39 cellular contexts compared by ENCODE assay signal in the genomic region with DNA sequence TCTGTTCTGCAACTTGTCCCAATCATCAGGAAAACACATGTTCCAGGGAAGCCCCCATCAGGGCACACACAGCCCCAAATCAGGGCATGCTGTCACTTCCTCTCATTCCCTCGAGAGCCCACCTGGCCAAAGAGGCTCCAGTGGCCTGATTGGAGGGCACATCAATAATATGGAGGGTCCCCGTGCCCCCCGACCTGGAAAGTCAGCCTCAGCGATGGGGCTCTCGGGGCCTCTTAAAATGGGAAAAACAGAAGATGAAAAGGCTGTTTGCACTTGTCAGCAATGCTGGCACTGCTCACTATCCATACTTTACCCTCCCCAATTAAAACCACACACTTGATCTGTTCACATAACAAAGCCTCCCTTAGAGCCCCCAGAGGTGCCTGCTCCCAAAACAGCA.
"Had no signal": no experiment of that assay in that cellular context is flagged by ENCODE, and none has a peak within 500 bp of the region (broad histone marks: within the 10 kb centered on the region; RNA-seq: fewer than 3 reads in every experiment).

No MANE protein-coding gene starts in this region.

- H3K4me1 Mint-ChIP-seq: activated naive CD4-positive, alpha-beta T cell treated with anti-CD3 and anti-CD28 coated beads, Interleukin-2, amount 10 ng/mL, durations not matched to agents 7 days and 5 days; activated naive CD4-positive, alpha-beta T cell treated with anti-CD3 and anti-CD28 coated beads, Interleukin-2, amount 50 U/mL, for 24 hours; activated naive CD8-positive, alpha-beta T cell treated with anti-CD3 and anti-CD28 coated beads for 36 hours; activated naive CD8-positive, alpha-beta T cell treated with anti-CD3 and anti-CD28 coated beads, Interleukin-2, amount 10 ng/mL, durations not matched to agents 7 days and 5 days; activated naive CD8-positive, alpha-beta T cell treated with anti-CD3 and anti-CD28 coated beads, Interleukin-2, amount 50 U/mL, for 24 hours; activated T-helper 17 cell treated with anti-CD3 and anti-CD28 coated beads, Interleukin-2, amount 50 U/mL, for 72 hours; central memory CD8-positive, alpha-beta T cell had no signal

- H3K9me3 ChIP-seq: adrenal gland, ascending aorta, body of pancreas, breast epithelium had no signal

- H3K4me3 Mint-ChIP-seq: activated naive CD4-positive, alpha-beta T cell treated with anti-CD3 and anti-CD28 coated beads for 36 hours; activated naive CD4-positive, alpha-beta T cell treated with anti-CD3 and anti-CD28 coated beads, Interleukin-2, amount 10 ng/mL, durations not matched to agents 7 days and 5 days; activated naive CD4-positive, alpha-beta T cell treated with anti-CD3 and anti-CD28 coated beads, Interleukin-2, amount 50 U/mL, for 24 hours; activated naive CD8-positive, alpha-beta T cell; activated naive CD8-positive, alpha-beta T cell treated with anti-CD3 and anti-CD28 coated beads for 36 hours; activated naive CD8-positive, alpha-beta T cell treated with anti-CD3 and anti-CD28 coated beads, Interleukin-2, amount 10 ng/mL, durations not matched to agents 7 days and 5 days; activated naive CD8-positive, alpha-beta T cell treated with anti-CD3 and anti-CD28 coated beads, Interleukin-2, amount 50 U/mL, for 24 hours; activated T-cell treated with anti-CD3 and anti-CD28 coated beads, Interleukin-2, amount 50 U/mL, for 24 hours; activated T-cell treated with anti-CD3 and anti-CD28 coated beads, Interleukin-2, amount 50 U/mL, for 4 hours; activated T-cell treated with anti-CD3 and anti-CD28 coated beads, Interleukin-2, amount 50 U/mL, for 72 hours; activated T-helper 1 cell treated with anti-CD3 and anti-CD28 coated beads, Interleukin-12 subunit alpha, Interleukin-12 subunit beta, Interleukin-2, Interleukin-4 antibody, amounts not matched to agents 30 ng/mL and 10 ng/mL and 1 ng/mL, durations not matched to agents 14 hours and 24 hours and 36 hours; activated T-helper 17 cell treated with anti-CD3 and anti-CD28 coated beads, Interleukin-2, amount 50 U/mL, for 72 hours; brain; central memory CD8-positive, alpha-beta T cell had no signal

- H3K27ac Mint-ChIP-seq: activated naive CD4-positive, alpha-beta T cell treated with anti-CD3 and anti-CD28 coated beads for 36 hours; activated naive CD4-positive, alpha-beta T cell treated with anti-CD3 and anti-CD28 coated beads, Interleukin-2, amount 10 ng/mL, durations not matched to agents 7 days and 5 days; activated naive CD4-positive, alpha-beta T cell treated with anti-CD3 and anti-CD28 coated beads, Interleukin-2, amount 50 U/mL, for 24 hours; activated naive CD4-positive, alpha-beta T cell treated with anti-CD3 and anti-CD28 coated beads, Interleukin-2, amount 50 U/mL, for 72 hours; activated naive CD8-positive, alpha-beta T cell; activated naive CD8-positive, alpha-beta T cell treated with anti-CD3 and anti-CD28 coated beads for 36 hours; activated naive CD8-positive, alpha-beta T cell treated with anti-CD3 and anti-CD28 coated beads, Interleukin-2, amount 10 ng/mL, durations not matched to agents 7 days and 5 days; activated naive CD8-positive, alpha-beta T cell treated with anti-CD3 and anti-CD28 coated beads, Interleukin-2, amount 50 U/mL, for 24 hours; activated T-cell treated with anti-CD3 and anti-CD28 coated beads, Interleukin-2, amount 50 U/mL, for 24 hours; activated T-cell treated with anti-CD3 and anti-CD28 coated beads, Interleukin-2, amount 50 U/mL, for 72 hours; activated T-helper 1 cell treated with anti-CD3 and anti-CD28 coated beads, Interleukin-12 subunit alpha, Interleukin-12 subunit beta, Interleukin-2, Interleukin-4 antibody, amounts not matched to agents 30 ng/mL and 10 ng/mL and 1 ng/mL, durations not matched to agents 14 hours and 24 hours and 36 hours; activated T-helper 17 cell treated with anti-CD3 and anti-CD28 coated beads, Interleukin-2, amount 50 U/mL, for 72 hours; activated T-helper 2 cell treated with anti-CD3 and anti-CD28 coated beads, Interferon-gamma antibody, Interleukin-2, Interleukin-4, amounts not matched to agents 10 μg/mL and 5 μg/mL and 100 μg/mL, durations not matched to agents 14 hours and 24 hours and 36 hours; brain had no signal

- H3K27me3 Mint-ChIP-seq: activated naive CD4-positive, alpha-beta T cell treated with anti-CD3 and anti-CD28 coated beads, Interleukin-2, amount 10 ng/mL, durations not matched to agents 7 days and 5 days; activated naive CD8-positive, alpha-beta T cell treated with anti-CD3 and anti-CD28 coated beads, Interleukin-2, amount 10 ng/mL, durations not matched to agents 7 days and 5 days had no signal

- H3K9me3 Mint-ChIP-seq: activated naive CD4-positive, alpha-beta T cell treated with anti-CD3 and anti-CD28 coated beads for 36 hours; activated naive CD4-positive, alpha-beta T cell treated with anti-CD3 and anti-CD28 coated beads, Interleukin-2, amount 10 ng/mL, durations not matched to agents 7 days and 5 days; activated naive CD4-positive, alpha-beta T cell treated with anti-CD3 and anti-CD28 coated beads, Interleukin-2, amount 50 U/mL, for 24 hours; activated naive CD4-positive, alpha-beta T cell treated with anti-CD3 and anti-CD28 coated beads, Interleukin-2, amount 50 U/mL, for 72 hours; activated naive CD8-positive, alpha-beta T cell treated with anti-CD3 and anti-CD28 coated beads for 36 hours; activated naive CD8-positive, alpha-beta T cell treated with anti-CD3 and anti-CD28 coated beads, Interleukin-2, amount 10 ng/mL, durations not matched to agents 7 days and 5 days; activated naive CD8-positive, alpha-beta T cell treated with anti-CD3 and anti-CD28 coated beads, Interleukin-2, amount 50 U/mL, for 24 hours; activated T-cell treated with anti-CD3 and anti-CD28 coated beads, Interleukin-2, amount 50 U/mL, for 24 hours; activated T-cell treated with anti-CD3 and anti-CD28 coated beads, Interleukin-2, amount 50 U/mL, for 4 hours; activated T-helper 1 cell treated with anti-CD3 and anti-CD28 coated beads, Interleukin-12 subunit alpha, Interleukin-12 subunit beta, Interleukin-2, Interleukin-4 antibody, amounts not matched to agents 30 ng/mL and 10 ng/mL and 1 ng/mL, durations not matched to agents 14 hours and 24 hours and 36 hours; activated T-helper 17 cell treated with anti-CD3 and anti-CD28 coated beads, Interleukin-2, amount 50 U/mL, for 72 hours; activated T-helper 2 cell treated with anti-CD3 and anti-CD28 coated beads, Interferon-gamma antibody, Interleukin-2, Interleukin-4, amounts not matched to agents 10 μg/mL and 5 μg/mL and 100 μg/mL, durations not matched to agents 14 hours and 24 hours and 36 hours; central memory CD8-positive, alpha-beta T cell had no signal

- H3K4me3 ChIP-seq: adrenal gland, ascending aorta, body of pancreas, breast epithelium, cardiac muscle cell had no signal

- H3K27me3 ChIP-seq: adrenal gland, ascending aorta, body of pancreas, brain microvascular endothelial cell, breast epithelium, cardiac muscle cell had no signal

- H3K27ac ChIP-seq: adrenal gland, ascending aorta, body of pancreas, brain microvascular endothelial cell, breast epithelium, cardiac muscle cell had no signal

- DNase-seq: activated effector memory CD4-positive, alpha-beta T cell treated with anti-CD3 and anti-CD28 coated beads, Interleukin-2, amount 50 U/mL, for 16 hours; activated effector memory CD4-positive, alpha-beta T cell treated with Interleukin-2 at 50 U/mL for 16 hours; activated gamma-delta T cell; activated gamma-delta T cell treated with Interleukin-2 at 50 U/mL for 16 hours; activated naive CD4-positive, alpha-beta T cell; activated naive CD4-positive, alpha-beta T cell treated with anti-CD3 and anti-CD28 coated beads for 36 hours; activated naive CD4-positive, alpha-beta T cell treated with anti-CD3 and anti-CD28 coated beads, Interleukin-2, amount 10 ng/mL, durations not matched to agents 7 days and 5 days; activated naive CD4-positive, alpha-beta T cell treated with anti-CD3 and anti-CD28 coated beads, Interleukin-2, amount 50 U/mL, for 16 hours; activated naive CD4-positive, alpha-beta T cell treated with Interleukin-2 at 50 U/mL for 16 hours; activated naive CD8-positive, alpha-beta T cell treated with anti-CD3 and anti-CD28 coated beads for 36 hours; activated naive CD8-positive, alpha-beta T cell treated with anti-CD3 and anti-CD28 coated beads, Interleukin-2, amount 10 ng/mL, durations not matched to agents 7 days and 5 days; activated naive CD8-positive, alpha-beta T cell treated with anti-CD3 and anti-CD28 coated beads, Interleukin-2, amount 50 U/mL, for 24 hours; activated T-cell treated with anti-CD3 and anti-CD28 coated beads for 4 hours; activated T-cell treated with anti-CD3 and anti-CD28 coated beads, Interleukin-2, amount 50 U/mL, for 1 hour; activated T-cell treated with anti-CD3 and anti-CD28 coated beads, Interleukin-2, amount 50 U/mL, for 24 hours; activated T-cell treated with anti-CD3 and anti-CD28 coated beads, Interleukin-2, amount 50 U/mL, for 4 hours; activated T-cell treated with anti-CD3 and anti-CD28 coated beads, Interleukin-2, amount 50 U/mL, for 48 hours; activated T-cell treated with anti-CD3 and anti-CD28 coated beads, Interleukin-2, amount 50 U/mL, for 72 hours; amniotic stem cell; amygdala; anterior cingulate cortex; aorta; body of pancreas; brain microvascular endothelial cell; caudate nucleus; central memory CD4-positive, alpha-beta T cell; cerebellar nuclear complex had no signal

- H3K36me3 ChIP-seq: adrenal gland, ascending aorta, brain microvascular endothelial cell, breast epithelium, cardiac muscle cell had no signal

- H3K36me3 Mint-ChIP-seq: activated naive CD4-positive, alpha-beta T cell treated with anti-CD3 and anti-CD28 coated beads, Interleukin-2, amount 10 ng/mL, durations not matched to agents 7 days and 5 days; activated naive CD4-positive, alpha-beta T cell treated with anti-CD3 and anti-CD28 coated beads, Interleukin-2, amount 50 U/mL, for 24 hours; activated naive CD4-positive, alpha-beta T cell treated with anti-CD3 and anti-CD28 coated beads, Interleukin-2, amount 50 U/mL, for 72 hours; activated naive CD8-positive, alpha-beta T cell; activated naive CD8-positive, alpha-beta T cell treated with anti-CD3 and anti-CD28 coated beads for 36 hours; activated naive CD8-positive, alpha-beta T cell treated with anti-CD3 and anti-CD28 coated beads, Interleukin-2, amount 10 ng/mL, durations not matched to agents 7 days and 5 days; brain had no signal

- H3K4me1 ChIP-seq: adrenal gland, ascending aorta, breast epithelium had no signal
